Comparison of ENCODE assay signal across 8 cellular contexts in the genomic region with DNA sequence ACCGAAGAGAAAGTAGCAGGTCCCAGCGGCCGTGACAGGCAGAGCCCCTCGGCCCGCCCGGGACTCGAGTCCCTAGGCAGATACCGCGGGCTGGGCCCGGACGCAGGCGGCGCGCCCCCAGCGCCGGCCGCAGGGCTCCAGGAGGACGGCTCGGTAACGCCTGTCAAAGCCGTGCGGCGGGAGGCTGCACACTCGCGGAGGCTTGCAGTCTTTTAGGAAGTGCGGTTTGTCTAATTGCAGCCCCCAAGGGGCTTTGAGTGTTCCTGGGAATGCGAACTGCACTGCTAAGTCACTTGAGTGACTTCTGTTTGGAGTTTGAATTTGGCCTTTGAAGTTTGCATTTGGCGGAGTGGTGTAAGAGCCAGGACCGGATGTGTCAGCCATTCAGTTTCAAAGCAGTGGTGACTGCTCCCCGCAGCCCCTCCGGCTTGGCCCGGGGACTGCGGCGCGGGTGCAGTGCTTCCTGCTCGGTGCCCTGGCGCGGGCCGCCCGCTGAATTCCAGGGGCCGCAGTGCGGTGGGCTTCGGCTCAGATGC. TPM values are rescaled to one million over a fixed set of nuclear protein-coding genes. Genes with fewer than 3 reads are reported as not detected.
DNase-seq lines count a peak whose midpoint lies in the region; ATAC-seq and TF ChIP-seq lines count a peak whose summit lies in the region.

No MANE protein-coding gene starts in this region.

- no peaks in the 10 kb centered on the region for H3K27me3 ChIP-seq in parathyroid adenoma (ENCODE audit: control insufficient read depth, insufficient read depth, low read length)

- H3K27ac Mint-ChIP-seq in Calu3 (ENCODE audit: unreplicated experiment) = peak overlapping the region; percentile 72
- H3K27ac Mint-ChIP-seq in activated naive CD8-positive, alpha-beta T cell = peak overlapping the region; percentile 95

- H3K4me2 ChIP-seq in parathyroid adenoma (ENCODE audit: low read length) = peak overlapping the region; percentile 59

- no TSS peak for BruUV-seq in Calu3 (replicated peaks; lab: Mats Ljungman, UMichigan)

- H3K4me1 Mint-ChIP-seq in Calu3 (ENCODE audit: low read depth, unreplicated experiment) = peaks cover 21% of the 10 kb centered on the region
- H3K4me1 Mint-ChIP-seq in activated naive CD8-positive, alpha-beta T cell (ENCODE audit: low read depth) = peaks cover 52% of the 10 kb centered on the region

- DNase-seq in Calu3 = peak; percentile 42
- DNase-seq in SK-MEL-5 (ENCODE audit: low read depth, low spot score) = peak; percentile 88
- peak; percentile 72 for DNase-seq in Right ventricle myocardium superior
- no peak for DNase-seq in middle frontal gyrus (ENCODE audit: extremely low spot score, low spot score)

- peaks cover 23% of the 10 kb centered on the region for H3K79me2 ChIP-seq in parathyroid adenoma

- peaks cover 49% of the 10 kb centered on the region for H3K36me3 Mint-ChIP-seq in Calu3 (ENCODE audit: insufficient read depth, unreplicated experiment)
- H3K36me3 Mint-ChIP-seq in activated naive CD8-positive, alpha-beta T cell = no peaks in the 10 kb centered on the region

- intact Hi-C loops in Calu3 (cut with micrococcal nuclease; ENCODE audit: unreplicated experiment) (loop anchor here (5.0 kb wide), 1 partner anchor 459 kb away; no protein-coding TSS in a partner anchor), Right ventricle myocardium superior (cut with DNase I) (loop anchor here (10.0 kb wide), 1 partner anchor 332 kb away; no protein-coding TSS in a partner anchor)

- TF ChIP-seq CTCF in Calu3 (IDR thresholded peaks at IDR 0.05; ENCODE audit: unreplicated experiment) (no peak), parathyroid adenoma (IDR thresholded peaks at IDR 0.05) (no peak)

- no peaks in the 10 kb centered on the region for H3K9me3 Mint-ChIP-seq in Calu3 (ENCODE audit: low read depth, unreplicated experiment)
- H3K9me3 Mint-ChIP-seq in activated naive CD8-positive, alpha-beta T cell (ENCODE audit: low read depth) = no peaks in the 10 kb centered on the region

- H2AFZ ChIP-seq in parathyroid adenoma = peak overlapping the region; percentile 74

- H3K9ac ChIP-seq in parathyroid adenoma = peak overlapping the region; percentile 25

- in situ Hi-C loops in SK-MEL-5 (cut with HindIII; ENCODE audit: low pct_unique_long_range_greater_than_20kb, low sequenced_read_pairs) = no loop called here

- no peaks in the 10 kb centered on the region for H3K9me3 ChIP-seq in parathyroid adenoma (ENCODE audit: control insufficient read depth, low read length)

- H3K27ac ChIP-seq in parathyroid adenoma = peak overlapping the region; percentile 91

- peak overlapping the region; percentile 91 for H3K4me3 ChIP-seq in parathyroid adenoma (ENCODE audit: low read depth, low read length)

- no peaks in the 10 kb centered on the region for H3K36me3 ChIP-seq in parathyroid adenoma (ENCODE audit: control insufficient read depth, insufficient read depth, low read length)

- H3K27me3 Mint-ChIP-seq in Calu3 (ENCODE audit: unreplicated experiment) = no peaks in the 10 kb centered on the region
- no peaks in the 10 kb centered on the region for H3K27me3 Mint-ChIP-seq in activated naive CD8-positive, alpha-beta T cell

- CTCF ChIA-PET in Calu3 (lab: Charles Lee) = no interaction called here

- peaks cover 9% of the 10 kb centered on the region for H3K4me1 ChIP-seq in parathyroid adenoma

- peak overlapping the region; percentile 94 for H3K4me3 Mint-ChIP-seq in Calu3 (ENCODE audit: low read depth, unreplicated experiment)
- H3K4me3 Mint-ChIP-seq in activated naive CD8-positive, alpha-beta T cell = peak overlapping the region; percentile 96

- peak; percentile 42 for ATAC-seq in GM19397 (IDR thresholded peaks at IDR 0.05; ENCODE audit: unreplicated experiment)
- ATAC-seq in HG03460 (IDR thresholded peaks at IDR 0.05; ENCODE audit: unreplicated experiment) = peak; percentile 50
- ATAC-seq in Right ventricle myocardium superior (ENCODE audit: poor library complexity) = peak; percentile 61

RNA-seq across cellular contexts. Expression of a gene that starts 1.3 kb away (rescaled TPM):
- total RNA-seq in Calu3 (2022) = 32.9 and 33.1 TPM in 2 replicates
- 57.1 and 61.8 TPM in 2 replicates for total RNA-seq in SK-MEL-5 (2014; rRNA removed; shearing (Covaris generic))
- 21.0 and 31.5 TPM in 2 replicates for polyA plus RNA-seq in SK-MEL-5 (2015; cell fraction: cytosol; rRNA removed)
- polyA plus RNA-seq in SK-MEL-5 (2015; cell fraction: nucleus; rRNA removed) = 80.6 and 81.3 TPM in 2 replicates
- total RNA-seq in Right ventricle myocardium superior = 5.6 TPM
